In the genomic region with DNA sequence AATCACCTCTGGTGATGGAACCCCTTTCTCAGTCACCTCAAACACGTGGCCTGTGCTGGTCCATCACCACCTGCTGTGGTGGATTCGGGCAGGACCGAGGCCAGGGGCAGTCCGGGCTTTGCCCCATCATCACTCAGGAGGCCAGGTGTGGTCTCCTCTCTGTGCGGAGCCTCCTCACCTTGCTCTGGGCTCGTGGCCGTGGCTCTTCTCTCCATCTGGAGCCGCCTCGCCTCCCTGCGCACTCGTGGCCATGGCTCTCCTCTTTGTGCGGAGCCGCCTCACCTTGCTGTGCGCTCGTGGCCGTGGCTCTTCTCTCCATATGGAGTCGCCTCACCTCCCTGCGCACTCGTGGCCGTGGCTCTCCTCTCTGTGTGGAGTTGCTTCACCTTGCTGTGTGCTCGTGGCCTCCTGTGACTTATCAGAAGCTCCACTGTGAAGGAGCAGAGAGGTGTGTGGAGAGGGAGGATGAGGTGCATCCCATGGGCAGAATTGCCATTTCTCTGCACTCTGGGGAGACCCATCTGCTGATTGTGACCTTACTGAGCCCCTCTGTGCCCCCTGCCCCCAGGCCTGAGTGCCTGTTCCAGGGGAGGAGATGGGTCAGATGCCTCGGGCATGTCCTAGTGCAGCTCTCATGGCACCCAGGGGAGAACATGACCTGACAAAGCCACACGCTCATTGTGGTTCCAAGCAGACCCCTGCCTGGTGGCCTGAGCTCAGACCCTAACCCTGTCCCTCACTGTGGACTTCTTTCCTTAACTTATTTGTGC, we compare ENCODE assay signal across 20 cellular contexts.
"Had no signal": no experiment of that assay in that cellular context is flagged by ENCODE, and none has a peak within 500 bp of the region (broad histone marks: within the 10 kb centered on the region; RNA-seq: fewer than 3 reads in every experiment).

No MANE protein-coding gene starts in this region.

- H3K27ac ChIP-seq: heart right ventricle, hepatocyte, left ventricle myocardium inferior, neutrophil, ovary, sigmoid colon, spleen, stomach, testis, thyroid gland, transverse colon, upper lobe of right lung had no signal

- H3K4me1 ChIP-seq: heart right ventricle, left ventricle myocardium inferior, sigmoid colon, spleen, stomach, testis, thyroid gland, transverse colon, upper lobe of right lung had no signal

- DNase-seq: heart right ventricle; islet precursor cell; left ventricle myocardium inferior; naive thymus-derived CD8-positive, alpha-beta T cell; occipital lobe; ovary; right cardiac atrium; sigmoid colon; small intestine; spleen; stimulated activated CD4-positive, alpha-beta T cell treated with anti-CD3 and anti-CD28 coated beads, Interleukin-4, amount 100 ng/mL, for 24 hours; stimulated activated naive CD4-positive, alpha-beta T cell; stomach; testis; thyroid gland; transverse colon; upper lobe of right lung had no signal

- ATAC-seq: heart right ventricle; naive thymus-derived CD8-positive, alpha-beta T cell; right cardiac atrium; stimulated activated effector memory CD8-positive, alpha-beta T cell treated with anti-CD3 and anti-CD28 coated beads, Interleukin-12 subunit alpha, Interleukin-12 subunit beta, amount 100 ng/mL, for 72 hours; upper lobe of right lung had no signal

- H3K4me3 ChIP-seq: heart right ventricle, hepatocyte, left ventricle myocardium inferior, ovary, sigmoid colon, spleen, stomach, testis, thyroid gland, transverse colon, upper lobe of right lung had no signal

- H3K36me3 ChIP-seq: heart right ventricle, left ventricle myocardium inferior, neutrophil, ovary, sigmoid colon, spleen, stomach, thyroid gland, transverse colon, upper lobe of right lung had no signal

- H3K27me3 ChIP-seq: hepatocyte, neutrophil, ovary, sigmoid colon, spleen, stomach, testis, thyroid gland, transverse colon, upper lobe of right lung had no signal

- H3K9me3 ChIP-seq: left ventricle myocardium inferior, neutrophil, ovary, sigmoid colon, stomach, testis, thyroid gland, transverse colon, upper lobe of right lung had no signal
